In genomic region chr2:204897561-204897960, GRCh38 we compare ENCODE assay signal across 28 cellular contexts.
"Had no signal": no experiment of that assay in that cellular context is flagged by ENCODE, and none has a peak within 500 bp of the region (broad histone marks: within the 10 kb centered on the region; RNA-seq: fewer than 3 reads in every experiment).

No MANE protein-coding gene starts in this region.

- H3K27ac Mint-ChIP-seq: activated CD4-positive, alpha-beta memory T cell treated with anti-CD3 and anti-CD28 coated beads for 36 hours; activated CD4-positive, alpha-beta T cell treated with anti-CD3 and anti-CD28 coated beads, Interleukin-2, amount 10 ng/mL, durations not matched to agents 24 days and 14 days; activated naive CD4-positive, alpha-beta T cell treated with anti-CD3 and anti-CD28 coated beads, Interleukin-2, amount 10 ng/mL, durations not matched to agents 7 days and 5 days; activated T-helper 1 cell treated with anti-CD3 and anti-CD28 coated beads, Interleukin-12 subunit alpha, Interleukin-12 subunit beta, Interleukin-2, Interleukin-4 antibody, amounts not matched to agents 30 ng/mL and 10 ng/mL and 1 ng/mL, durations not matched to agents 14 hours and 24 hours and 36 hours; natural killer cell had no signal

- H3K27me3 ChIP-seq: breast epithelium, gastroesophageal sphincter, sigmoid colon, suprapubic skin, tibial artery had no signal

- DNase-seq: activated CD4-positive, alpha-beta memory T cell treated with anti-CD3 and anti-CD28 coated beads for 36 hours; activated CD4-positive, alpha-beta T cell treated with anti-CD3 and anti-CD28 coated beads, Interleukin-2, amount 10 ng/mL, durations not matched to agents 24 days and 14 days; activated CD4-positive, CD25-positive, alpha-beta regulatory T cell treated with anti-CD3 and anti-CD28 coated beads, Interleukin-2, amount 50 U/mL, for 72 hours; activated CD8-positive, alpha-beta memory T cell treated with anti-CD3 and anti-CD28 coated beads, Interleukin-2, amount 50 U/mL, for 4 hours; activated effector memory CD4-positive, alpha-beta T cell treated with anti-CD3 and anti-CD28 coated beads, Interleukin-2, amount 50 U/mL, for 16 hours; activated naive CD4-positive, alpha-beta T cell treated with anti-CD3 and anti-CD28 coated beads, Interleukin-2, amount 10 ng/mL, durations not matched to agents 7 days and 5 days; activated T-cell treated with anti-CD3 and anti-CD28 coated beads, Interleukin-2, amount 50 U/mL, for 1 hour; amniotic stem cell; dermis blood vessel endothelial cell; effector CD8-positive, alpha-beta T cell; erythroblast; head of caudate nucleus; hippocampal formation; kidney; midbrain; natural killer cell; posterior cingulate gyrus; sigmoid colon; stimulated activated CD4-positive, alpha-beta T cell treated with anti-CD3 and anti-CD28 coated beads, Interleukin-15, amount 100 ng/mL, for 24 hours; stimulated activated naive CD4-positive, alpha-beta T cell; T-helper 2 cell; tibial artery had no signal

- H3K27ac ChIP-seq: breast epithelium, gastroesophageal sphincter, sigmoid colon, suprapubic skin, tibial artery had no signal

- H3K27me3 Mint-ChIP-seq: activated CD4-positive, alpha-beta memory T cell treated with anti-CD3 and anti-CD28 coated beads for 36 hours; activated CD4-positive, alpha-beta T cell treated with anti-CD3 and anti-CD28 coated beads, Interleukin-2, amount 10 ng/mL, durations not matched to agents 24 days and 14 days; activated naive CD4-positive, alpha-beta T cell treated with anti-CD3 and anti-CD28 coated beads, Interleukin-2, amount 10 ng/mL, durations not matched to agents 7 days and 5 days; central memory CD8-positive, alpha-beta T cell had no signal

- H3K4me3 ChIP-seq: breast epithelium, gastroesophageal sphincter, sigmoid colon, suprapubic skin, tibial artery had no signal

- H3K4me1 ChIP-seq: breast epithelium had no signal

- ATAC-seq: gastroesophageal sphincter, natural killer cell, SK-N-SH treated with all-trans-retinoic acid at 6 μM for 48 hours had no signal

- H3K4me3 Mint-ChIP-seq: activated CD4-positive, alpha-beta memory T cell treated with anti-CD3 and anti-CD28 coated beads for 36 hours; activated CD4-positive, alpha-beta T cell treated with anti-CD3 and anti-CD28 coated beads, Interleukin-2, amount 10 ng/mL, durations not matched to agents 24 days and 14 days; activated naive CD4-positive, alpha-beta T cell treated with anti-CD3 and anti-CD28 coated beads, Interleukin-2, amount 10 ng/mL, durations not matched to agents 7 days and 5 days; activated T-helper 1 cell treated with anti-CD3 and anti-CD28 coated beads, Interleukin-12 subunit alpha, Interleukin-12 subunit beta, Interleukin-2, Interleukin-4 antibody, amounts not matched to agents 30 ng/mL and 10 ng/mL and 1 ng/mL, durations not matched to agents 14 hours and 24 hours and 36 hours; central memory CD8-positive, alpha-beta T cell; natural killer cell had no signal

- H3K36me3 ChIP-seq: breast epithelium, gastroesophageal sphincter, sigmoid colon, suprapubic skin, tibial artery had no signal

- H3K4me1 Mint-ChIP-seq: natural killer cell had no signal

- H3K9me3 ChIP-seq: breast epithelium, gastroesophageal sphincter, sigmoid colon, suprapubic skin, tibial artery had no signal
